15 cellular contexts compared by ENCODE assay signal in genomic region chrY:12981074-12981473, GRCh38.
DNase-seq lines count a peak whose midpoint lies in the region; ATAC-seq and TF ChIP-seq lines count a peak whose summit lies in the region.
"Had no signal": no experiment of that assay in that cellular context is flagged by ENCODE, and none has a peak within 500 bp of the region (broad histone marks: within the 10 kb centered on the region; RNA-seq: fewer than 3 reads in every experiment).

No MANE protein-coding gene starts in this region.

- no peak overlapping the region for H3K4me3 ChIP-seq in coronary artery
- H3K4me3 ChIP-seq: BLaER1, GM23248 had no signal

- CTCF ChIA-PET in activated CD4-positive, alpha-beta T cell treated with anti-CD3 and anti-CD28 coated beads for 36 hours (lab: Charles Lee), result no interaction called here

- H3K27ac Mint-ChIP-seq in activated CD4-positive, alpha-beta T cell treated with anti-CD3 and anti-CD28 coated beads for 36 hours, result no peak overlapping the region
- H3K27ac Mint-ChIP-seq in stimulated activated naive CD8-positive, alpha-beta T cell treated with anti-CD3 and anti-CD28 coated beads, Interleukin-15, amount 100 ng/mL, for 72 hours, result no peak overlapping the region
- H3K27ac Mint-ChIP-seq: CD8-positive, alpha-beta memory T cell had no signal

- no peaks in the 10 kb centered on the region for H3K27me3 Mint-ChIP-seq in activated CD4-positive, alpha-beta T cell treated with anti-CD3 and anti-CD28 coated beads for 36 hours
- no peaks in the 10 kb centered on the region for H3K27me3 Mint-ChIP-seq in stimulated activated naive CD8-positive, alpha-beta T cell treated with anti-CD3 and anti-CD28 coated beads, Interleukin-15, amount 100 ng/mL, for 72 hours
- H3K27me3 Mint-ChIP-seq: CD8-positive, alpha-beta memory T cell had no signal

- H3K4me3 Mint-ChIP-seq in activated CD4-positive, alpha-beta T cell treated with anti-CD3 and anti-CD28 coated beads for 36 hours, result no peak overlapping the region
- H3K4me3 Mint-ChIP-seq in stimulated activated naive CD8-positive, alpha-beta T cell treated with anti-CD3 and anti-CD28 coated beads, Interleukin-15, amount 100 ng/mL, for 72 hours, result no peak overlapping the region
- H3K4me3 Mint-ChIP-seq: CD8-positive, alpha-beta memory T cell had no signal

- H3K27ac ChIP-seq in coronary artery, result no peak overlapping the region
- H3K27ac ChIP-seq: BLaER1, GM23248 had no signal

- DNase-seq in activated CD4-positive, alpha-beta T cell treated with anti-CD3 and anti-CD28 coated beads for 36 hours, result no peak
- no peak for DNase-seq in activated CD4-positive, alpha-beta T cell treated with anti-CD3 and anti-CD28 coated beads for 1 hour
- no peak for DNase-seq in stimulated activated naive CD8-positive, alpha-beta T cell treated with anti-CD3 and anti-CD28 coated beads, Interleukin-15, amount 100 ng/mL, for 72 hours
- no peak for DNase-seq in stimulated activated naive CD8-positive, alpha-beta T cell treated with anti-CD3 and anti-CD28 coated beads, Interleukin-15, Interleukin-2, amounts not matched to agents 100 U/mL and 50 U/mL, for 24 hours
- peak; percentile 5 for DNase-seq in iPS-NIHi11 (ENCODE audit: low spot score)
- DNase-seq in coronary artery (ENCODE audit: low spot score), result no peak
- DNase-seq: 8988T; AML-193; Caco-2; CD8-positive, alpha-beta memory T cell; GF-D8; GM23248; H7 had no signal

- H3K36me3 Mint-ChIP-seq in activated CD4-positive, alpha-beta T cell treated with anti-CD3 and anti-CD28 coated beads for 36 hours (ENCODE audit: low read depth), result no peaks in the 10 kb centered on the region
- H3K36me3 Mint-ChIP-seq: CD8-positive, alpha-beta memory T cell had no signal

- POLR2A ChIA-PET in activated CD4-positive, alpha-beta T cell treated with anti-CD3 and anti-CD28 coated beads for 36 hours (lab: Charles Lee), result no interaction called here

- H3K9me3 Mint-ChIP-seq in activated CD4-positive, alpha-beta T cell treated with anti-CD3 and anti-CD28 coated beads for 36 hours (ENCODE audit: low read depth), result no peaks in the 10 kb centered on the region
- H3K9me3 Mint-ChIP-seq in stimulated activated naive CD8-positive, alpha-beta T cell treated with anti-CD3 and anti-CD28 coated beads, Interleukin-15, amount 100 ng/mL, for 72 hours, result no peaks in the 10 kb centered on the region
- H3K9me3 Mint-ChIP-seq: CD8-positive, alpha-beta memory T cell had no signal

- TF ChIP-seq POLR2A in GM18505 (IDR thresholded peaks at IDR 0.05; ENCODE audit: borderline replicate concordance, extremely low read depth, insufficient read depth, insufficient read length), result no peak

- no peaks in the 10 kb centered on the region for H3K4me1 Mint-ChIP-seq in activated CD4-positive, alpha-beta T cell treated with anti-CD3 and anti-CD28 coated beads for 36 hours
- H3K4me1 Mint-ChIP-seq in stimulated activated naive CD8-positive, alpha-beta T cell treated with anti-CD3 and anti-CD28 coated beads, Interleukin-15, amount 100 ng/mL, for 72 hours, result no peaks in the 10 kb centered on the region
- H3K4me1 Mint-ChIP-seq: CD8-positive, alpha-beta memory T cell had no signal

- intact Hi-C loops in activated CD4-positive, alpha-beta T cell treated with anti-CD3 and anti-CD28 coated beads for 36 hours (cut with DNase I, micrococcal nuclease), result no loop called here

- peak; percentile 42 for ATAC-seq in activated CD4-positive, alpha-beta T cell treated with anti-CD3 and anti-CD28 coated beads for 36 hours
- peak; percentile 66 for ATAC-seq in stimulated activated naive CD8-positive, alpha-beta T cell treated with anti-CD3 and anti-CD28 coated beads, Interleukin-15, amount 100 ng/mL, for 72 hours
- ATAC-seq in stimulated activated naive CD8-positive, alpha-beta T cell treated with anti-CD3 and anti-CD28 coated beads, Interleukin-15, Interleukin-2, amounts not matched to agents 100 U/mL and 50 U/mL, for 24 hours, result no peak
- no peak for ATAC-seq in GM18505 (IDR thresholded peaks at IDR 0.05; ENCODE audit: unreplicated experiment)

- no peak for TF ChIP-seq CTCF in coronary artery (IDR thresholded peaks at IDR 0.05)

Comparison
In these comparisons a context has a peak if more than half of its experiments do, and no peak if none do; other contexts are left out.
1. ATAC-seq: peak in activated CD4-positive, alpha-beta T cell treated with anti-CD3 and anti-CD28 coated beads for 36 hours (single experiment) and stimulated activated naive CD8-positive, alpha-beta T cell treated with anti-CD3 and anti-CD28 coated beads, Interleukin-15, amount 100 ng/mL, for 72 hours (single experiment); none in stimulated activated naive CD8-positive, alpha-beta T cell treated with anti-CD3 and anti-CD28 coated beads, Interleukin-15, Interleukin-2, amounts not matched to agents 100 U/mL and 50 U/mL, for 24 hours (single experiment) and GM18505 (single experiment).